ENCODE assay signal across 1 cellular context in the genomic region with DNA sequence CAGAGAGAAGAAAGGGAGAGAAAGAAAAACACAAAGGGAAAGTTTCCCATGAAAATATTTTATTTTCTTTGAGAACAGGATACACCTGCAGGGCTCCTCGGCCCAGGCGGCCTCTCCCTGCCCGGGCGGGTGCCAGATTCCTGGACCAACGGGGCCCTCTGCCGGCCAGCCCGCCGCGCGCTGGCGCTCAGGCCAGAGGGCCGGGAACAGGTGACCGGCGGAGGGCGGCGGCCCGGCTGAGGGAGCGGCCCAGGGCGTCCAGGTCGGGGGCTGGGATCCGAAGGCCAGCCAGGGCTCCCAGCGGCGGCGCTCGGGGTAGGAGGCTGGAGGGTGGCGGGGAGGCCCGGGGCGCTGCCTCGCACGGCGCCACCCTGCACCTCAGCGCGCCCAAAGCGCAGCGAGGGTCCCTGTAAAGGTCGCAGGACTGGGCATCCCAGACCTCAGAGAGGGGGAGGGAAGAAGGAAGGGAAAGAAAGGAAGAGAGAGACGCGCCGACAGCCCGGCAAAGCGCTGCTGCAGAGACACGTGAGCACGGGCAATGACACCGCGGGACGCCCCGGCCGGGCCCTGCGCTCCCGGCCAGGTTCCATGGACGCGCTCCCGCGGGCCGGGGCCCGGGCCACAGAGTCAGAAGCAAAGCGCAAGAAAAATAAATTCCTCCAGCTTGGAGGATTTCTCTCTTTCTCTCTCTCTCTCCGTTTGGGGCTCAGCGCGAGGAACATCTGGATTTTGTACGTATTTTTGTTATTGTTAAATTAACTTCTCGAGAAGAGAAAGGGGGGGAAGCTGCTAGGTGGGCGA.
TF ChIP-seq lines count a peak whose summit lies in the region.

No MANE protein-coding gene starts in this region.

TF ChIP-seq in K562, 482 proteins besides CTCF, POLR2A, EP300 and RAD21 (continues in another document):
- TF ChIP-seq, protein P1, sequence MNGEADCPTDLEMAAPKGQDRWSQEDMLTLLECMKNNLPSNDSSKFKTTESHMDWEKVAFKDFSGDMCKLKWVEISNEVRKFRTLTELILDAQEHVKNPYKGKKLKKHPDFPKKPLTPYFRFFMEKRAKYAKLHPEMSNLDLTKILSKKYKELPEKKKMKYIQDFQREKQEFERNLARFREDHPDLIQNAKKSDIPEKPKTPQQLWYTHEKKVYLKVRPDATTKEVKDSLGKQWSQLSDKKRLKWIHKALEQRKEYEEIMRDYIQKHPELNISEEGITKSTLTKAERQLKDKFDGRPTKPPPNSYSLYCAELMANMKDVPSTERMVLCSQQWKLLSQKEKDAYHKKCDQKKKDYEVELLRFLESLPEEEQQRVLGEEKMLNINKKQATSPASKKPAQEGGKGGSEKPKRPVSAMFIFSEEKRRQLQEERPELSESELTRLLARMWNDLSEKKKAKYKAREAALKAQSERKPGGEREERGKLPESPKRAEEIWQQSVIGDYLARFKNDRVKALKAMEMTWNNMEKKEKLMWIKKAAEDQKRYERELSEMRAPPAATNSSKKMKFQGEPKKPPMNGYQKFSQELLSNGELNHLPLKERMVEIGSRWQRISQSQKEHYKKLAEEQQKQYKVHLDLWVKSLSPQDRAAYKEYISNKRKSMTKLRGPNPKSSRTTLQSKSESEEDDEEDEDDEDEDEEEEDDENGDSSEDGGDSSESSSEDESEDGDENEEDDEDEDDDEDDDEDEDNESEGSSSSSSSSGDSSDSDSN (IDR thresholded peaks at IDR 0.05; ENCODE audit: borderline replicate concordance in 1 of 2, low read depth in 2 of 2, low read length in 2 of 2), result peak; percentile 39 to 55; a peak in 1 of 4 replicates
- TF ChIP-seq MAZ (CRISPR knock-in tag; conservative IDR thresholded peaks at IDR 0.05 in 1 of 2, IDR thresholded peaks at IDR 0.05 in 1 of 2) (peak in 1 of 2 experiments; percentile 55; a peak in 2 of 4 replicates), CTBP1 (IDR thresholded peaks at IDR 0.05; ENCODE audit: borderline replicate concordance) (peak; percentile 87), KDM2B (CRISPR knock-in tag; IDR thresholded peaks at IDR 0.05) (peak; percentile 64; the same call in 1 of the 2 replicates), GABPB1 (CRISPR knock-in tag; IDR thresholded peaks at IDR 0.05) (peak; percentile 17; the same call in 1 of the 2 replicates), ZFX (CRISPR knock-in tag; IDR thresholded peaks at IDR 0.05) (peak; percentile 52; the same call in 1 of the 2 replicates), BHLHE40 (IDR thresholded peaks at IDR 0.05; ENCODE audit: low read length) (peak; percentile 71), SREBF1 (IDR thresholded peaks at IDR 0.05; ENCODE audit: borderline replicate concordance, low read depth, low read length) (0 out of 2 replicates have a peak, but pooled peaks have one; percentile 33), RFX1 (IDR thresholded peaks at IDR 0.05) (no peak), PHB (CRISPR knock-in tag; IDR thresholded peaks at IDR 0.05) (0 out of 2 replicates have a peak, but pooled peaks have one; percentile 45), GATAD2A (IDR thresholded peaks at IDR 0.05) (0 out of 2 replicates have a peak, but pooled peaks have one; percentile 34), HMG20B (CRISPR knock-in tag; IDR thresholded peaks at IDR 0.05) (no peak), NCOA4 (IDR thresholded peaks at IDR 0.05; ENCODE audit: partially characterized antibody) (no peak), NONO (IDR thresholded peaks at IDR 0.05; ENCODE audit: low read depth in 2 of 2, low read length in 1 of 2) (0 out of 4 replicates have a peak, but pooled peaks of 1 of the 2 experiments have one; percentile 60), PHF20 (IDR thresholded peaks at IDR 0.05; ENCODE audit: partially characterized antibody) (peak; percentile 36), HMGN3 (IDR thresholded peaks at IDR 0.05; ENCODE audit: borderline replicate concordance, extremely low read depth, insufficient read length, low read depth, low read length) (peak; percentile 55), ATF1 (CRISPR knock-in tag; IDR thresholded peaks at IDR 0.05) (no peak), ATF1 (tag; IDR thresholded peaks at IDR 0.05) (0 out of 2 replicates have a peak, but pooled peaks have one; percentile 12), ARID2 (IDR thresholded peaks at IDR 0.05) (peak; percentile 34; the same call in 1 of the 2 replicates), YY1 (IDR thresholded peaks at IDR 0.05; ENCODE audit: borderline replicate concordance in 1 of 3, control insufficient read depth in 1 of 3, extremely low read depth in 1 of 3, insufficient read depth in 3 of 3, insufficient read length in 1 of 3, insufficient replicate concordance in 2 of 3, low read depth in 1 of 3, low read length in 2 of 3) (peak in 1 of 3 experiments; percentile 5), ZNF384 (IDR thresholded peaks at IDR 0.05; ENCODE audit: low read depth, low read length) (no peak), PML (IDR thresholded peaks at IDR 0.05; ENCODE audit: low read length) (no peak), STAG1 (CRISPR knock-in tag; IDR thresholded peaks at IDR 0.05; ENCODE audit: borderline replicate concordance) (peak; percentile 78; the same call in 1 of the 2 replicates), ZNF586 (CRISPR knock-in tag; conservative IDR thresholded peaks at IDR 0.05) (no peak), FOXP1 (CRISPR knock-in tag; IDR thresholded peaks at IDR 0.05) (no peak), POU5F1 (IDR thresholded peaks at IDR 0.05; ENCODE audit: borderline replicate concordance, low read depth, low read length, partially characterized antibody) (no peak), TBP (optimal IDR thresholded peaks at IDR 0.05; ENCODE audit: low read depth, low read length) (no peak), EZH2 (IDR thresholded peaks at IDR 0.05; ENCODE audit: borderline replicate concordance, low read depth, low read length) (0 out of 2 replicates have a peak, but pooled peaks have one; percentile 73), SMC3 (conservative IDR thresholded peaks at IDR 0.05; ENCODE audit: insufficient read depth, low read depth, low read length) (peak; percentile 93), KAT7 (CRISPR knock-in tag; IDR thresholded peaks at IDR 0.05; ENCODE audit: borderline replicate concordance) (peak; percentile 59; the same call in 1 of the 2 replicates), MYC (IDR thresholded peaks at IDR 0.05; ENCODE audit: low read depth, low read length) (no peak), MYC (CRISPR knock-in tag; IDR thresholded peaks at IDR 0.05; ENCODE audit: borderline replicate concordance, low read depth) (peak; percentile 31; the same call in 1 of the 2 replicates), FIP1L1 (IDR thresholded peaks at IDR 0.05; ENCODE audit: low read depth, low read length, poor library complexity, severe bottlenecking) (peak; percentile 45), BCOR (IDR thresholded peaks at IDR 0.05) (0 out of 2 replicates have a peak, but pooled peaks have one; percentile 6), CBX1 (IDR thresholded peaks at IDR 0.05; ENCODE audit: low read depth) (no peak), RB1 (IDR thresholded peaks at IDR 0.05; ENCODE audit: low read depth) (peak; percentile 88; the same call in 1 of the 2 replicates), KLF16 (IDR thresholded peaks at IDR 0.05) (no peak), RBFOX2 (IDR thresholded peaks at IDR 0.05; ENCODE audit: low read depth, low read length) (peak; percentile 37; the same call in 1 of the 2 replicates)
- TF ChIP-seq, protein P2, sequence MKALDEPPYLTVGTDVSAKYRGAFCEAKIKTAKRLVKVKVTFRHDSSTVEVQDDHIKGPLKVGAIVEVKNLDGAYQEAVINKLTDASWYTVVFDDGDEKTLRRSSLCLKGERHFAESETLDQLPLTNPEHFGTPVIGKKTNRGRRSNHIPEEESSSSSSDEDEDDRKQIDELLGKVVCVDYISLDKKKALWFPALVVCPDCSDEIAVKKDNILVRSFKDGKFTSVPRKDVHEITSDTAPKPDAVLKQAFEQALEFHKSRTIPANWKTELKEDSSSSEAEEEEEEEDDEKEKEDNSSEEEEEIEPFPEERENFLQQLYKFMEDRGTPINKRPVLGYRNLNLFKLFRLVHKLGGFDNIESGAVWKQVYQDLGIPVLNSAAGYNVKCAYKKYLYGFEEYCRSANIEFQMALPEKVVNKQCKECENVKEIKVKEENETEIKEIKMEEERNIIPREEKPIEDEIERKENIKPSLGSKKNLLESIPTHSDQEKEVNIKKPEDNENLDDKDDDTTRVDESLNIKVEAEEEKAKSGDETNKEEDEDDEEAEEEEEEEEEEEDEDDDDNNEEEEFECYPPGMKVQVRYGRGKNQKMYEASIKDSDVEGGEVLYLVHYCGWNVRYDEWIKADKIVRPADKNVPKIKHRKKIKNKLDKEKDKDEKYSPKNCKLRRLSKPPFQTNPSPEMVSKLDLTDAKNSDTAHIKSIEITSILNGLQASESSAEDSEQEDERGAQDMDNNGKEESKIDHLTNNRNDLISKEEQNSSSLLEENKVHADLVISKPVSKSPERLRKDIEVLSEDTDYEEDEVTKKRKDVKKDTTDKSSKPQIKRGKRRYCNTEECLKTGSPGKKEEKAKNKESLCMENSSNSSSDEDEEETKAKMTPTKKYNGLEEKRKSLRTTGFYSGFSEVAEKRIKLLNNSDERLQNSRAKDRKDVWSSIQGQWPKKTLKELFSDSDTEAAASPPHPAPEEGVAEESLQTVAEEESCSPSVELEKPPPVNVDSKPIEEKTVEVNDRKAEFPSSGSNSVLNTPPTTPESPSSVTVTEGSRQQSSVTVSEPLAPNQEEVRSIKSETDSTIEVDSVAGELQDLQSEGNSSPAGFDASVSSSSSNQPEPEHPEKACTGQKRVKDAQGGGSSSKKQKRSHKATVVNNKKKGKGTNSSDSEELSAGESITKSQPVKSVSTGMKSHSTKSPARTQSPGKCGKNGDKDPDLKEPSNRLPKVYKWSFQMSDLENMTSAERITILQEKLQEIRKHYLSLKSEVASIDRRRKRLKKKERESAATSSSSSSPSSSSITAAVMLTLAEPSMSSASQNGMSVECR (CRISPR knock-in tag; IDR thresholded peaks at IDR 0.05), result peak; percentile 75; the same call in 1 of the 2 replicates
- TF ChIP-seq, protein P3, sequence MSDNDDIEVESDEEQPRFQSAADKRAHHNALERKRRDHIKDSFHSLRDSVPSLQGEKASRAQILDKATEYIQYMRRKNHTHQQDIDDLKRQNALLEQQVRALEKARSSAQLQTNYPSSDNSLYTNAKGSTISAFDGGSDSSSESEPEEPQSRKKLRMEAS (CRISPR knock-in tag; IDR thresholded peaks at IDR 0.05), result peak; percentile 23; the same call in 1 of the 2 replicates
- TF ChIP-seq, protein P4, sequence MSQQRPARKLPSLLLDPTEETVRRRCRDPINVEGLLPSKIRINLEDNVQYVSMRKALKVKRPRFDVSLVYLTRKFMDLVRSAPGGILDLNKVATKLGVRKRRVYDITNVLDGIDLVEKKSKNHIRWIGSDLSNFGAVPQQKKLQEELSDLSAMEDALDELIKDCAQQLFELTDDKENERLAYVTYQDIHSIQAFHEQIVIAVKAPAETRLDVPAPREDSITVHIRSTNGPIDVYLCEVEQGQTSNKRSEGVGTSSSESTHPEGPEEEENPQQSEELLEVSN (IDR thresholded peaks at IDR 0.05; ENCODE audit: borderline replicate concordance in 1 of 2, extremely low read depth in 1 of 2, insufficient read depth in 1 of 2, insufficient read length in 1 of 2, low read depth in 1 of 2, low read length in 1 of 2, poor library complexity in 1 of 2, severe bottlenecking in 1 of 2), result peak in 1 of 2 experiments; percentile 11
- TF ChIP-seq, protein P5, sequence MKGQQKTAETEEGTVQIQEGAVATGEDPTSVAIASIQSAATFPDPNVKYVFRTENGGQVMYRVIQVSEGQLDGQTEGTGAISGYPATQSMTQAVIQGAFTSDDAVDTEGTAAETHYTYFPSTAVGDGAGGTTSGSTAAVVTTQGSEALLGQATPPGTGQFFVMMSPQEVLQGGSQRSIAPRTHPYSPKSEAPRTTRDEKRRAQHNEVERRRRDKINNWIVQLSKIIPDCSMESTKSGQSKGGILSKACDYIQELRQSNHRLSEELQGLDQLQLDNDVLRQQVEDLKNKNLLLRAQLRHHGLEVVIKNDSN (CRISPR knock-in tag; IDR thresholded peaks at IDR 0.05), result peak; percentile 33
- TF ChIP-seq, protein P6, sequence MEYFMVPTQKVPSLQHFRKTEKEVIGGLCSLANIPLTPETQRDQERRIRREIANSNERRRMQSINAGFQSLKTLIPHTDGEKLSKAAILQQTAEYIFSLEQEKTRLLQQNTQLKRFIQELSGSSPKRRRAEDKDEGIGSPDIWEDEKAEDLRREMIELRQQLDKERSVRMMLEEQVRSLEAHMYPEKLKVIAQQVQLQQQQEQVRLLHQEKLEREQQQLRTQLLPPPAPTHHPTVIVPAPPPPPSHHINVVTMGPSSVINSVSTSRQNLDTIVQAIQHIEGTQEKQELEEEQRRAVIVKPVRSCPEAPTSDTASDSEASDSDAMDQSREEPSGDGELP (CRISPR knock-in tag; IDR thresholded peaks at IDR 0.05; ENCODE audit: borderline replicate concordance), result peak; percentile 68; the same call in 1 of the 2 replicates
- TF ChIP-seq, protein P7, sequence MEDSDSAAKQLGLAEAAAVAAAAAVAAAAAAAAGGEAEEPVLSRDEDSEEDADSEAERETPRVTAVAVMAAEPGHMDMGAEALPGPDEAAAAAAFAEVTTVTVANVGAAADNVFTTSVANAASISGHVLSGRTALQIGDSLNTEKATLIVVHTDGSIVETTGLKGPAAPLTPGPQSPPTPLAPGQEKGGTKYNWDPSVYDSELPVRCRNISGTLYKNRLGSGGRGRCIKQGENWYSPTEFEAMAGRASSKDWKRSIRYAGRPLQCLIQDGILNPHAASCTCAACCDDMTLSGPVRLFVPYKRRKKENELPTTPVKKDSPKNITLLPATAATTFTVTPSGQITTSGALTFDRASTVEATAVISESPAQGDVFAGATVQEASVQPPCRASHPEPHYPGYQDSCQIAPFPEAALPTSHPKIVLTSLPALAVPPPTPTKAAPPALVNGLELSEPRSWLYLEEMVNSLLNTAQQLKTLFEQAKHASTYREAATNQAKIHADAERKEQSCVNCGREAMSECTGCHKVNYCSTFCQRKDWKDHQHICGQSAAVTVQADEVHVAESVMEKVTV (CRISPR knock-in tag; IDR thresholded peaks at IDR 0.05), result peak; percentile 91
- TF ChIP-seq, protein P8, sequence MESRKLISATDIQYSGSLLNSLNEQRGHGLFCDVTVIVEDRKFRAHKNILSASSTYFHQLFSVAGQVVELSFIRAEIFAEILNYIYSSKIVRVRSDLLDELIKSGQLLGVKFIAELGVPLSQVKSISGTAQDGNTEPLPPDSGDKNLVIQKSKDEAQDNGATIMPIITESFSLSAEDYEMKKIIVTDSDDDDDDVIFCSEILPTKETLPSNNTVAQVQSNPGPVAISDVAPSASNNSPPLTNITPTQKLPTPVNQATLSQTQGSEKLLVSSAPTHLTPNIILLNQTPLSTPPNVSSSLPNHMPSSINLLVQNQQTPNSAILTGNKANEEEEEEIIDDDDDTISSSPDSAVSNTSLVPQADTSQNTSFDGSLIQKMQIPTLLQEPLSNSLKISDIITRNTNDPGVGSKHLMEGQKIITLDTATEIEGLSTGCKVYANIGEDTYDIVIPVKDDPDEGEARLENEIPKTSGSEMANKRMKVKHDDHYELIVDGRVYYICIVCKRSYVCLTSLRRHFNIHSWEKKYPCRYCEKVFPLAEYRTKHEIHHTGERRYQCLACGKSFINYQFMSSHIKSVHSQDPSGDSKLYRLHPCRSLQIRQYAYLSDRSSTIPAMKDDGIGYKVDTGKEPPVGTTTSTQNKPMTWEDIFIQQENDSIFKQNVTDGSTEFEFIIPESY (CRISPR knock-in tag; IDR thresholded peaks at IDR 0.05), result peak; percentile 36
